ENCODE assay signal across 1 cellular context in genomic region chr10:87845624-87846377, GRCh38.
A peak's percentile ranks its signal among the peaks of the same experiment; 100 is the strongest.
TF ChIP-seq lines count a peak whose summit lies in the region.

No MANE protein-coding gene starts in this region.

TF ChIP-seq in HEK293, 187 proteins besides CTCF, POLR2A, EP300 and RAD21 (continued from another document):
- peak; percentile 100 for TF ChIP-seq TSHZ1 (tag by site-specific recombination; IDR thresholded peaks at IDR 0.05; ENCODE audit: borderline replicate concordance)
- TF ChIP-seq ZNF501 (tag by site-specific recombination; IDR thresholded peaks at IDR 0.05): peak; percentile 99
- peak; percentile 76 for TF ChIP-seq ZFP69B (tag by site-specific recombination; IDR thresholded peaks at IDR 0.05)
- TF ChIP-seq ZBTB49 (tag by site-specific recombination; IDR thresholded peaks at IDR 0.05; ENCODE audit: low read depth): no peak
- peak; percentile 43; the same call in 1 of the 2 replicates for TF ChIP-seq ZNF623 (tag by site-specific recombination; IDR thresholded peaks at IDR 0.05)
- no peak for TF ChIP-seq ZNF169 (tag by site-specific recombination; IDR thresholded peaks at IDR 0.05)
- TF ChIP-seq ZSCAN4 (tag by site-specific recombination; IDR thresholded peaks at IDR 0.05): peak; percentile 73
- TF ChIP-seq ZFP3 (tag by site-specific recombination; IDR thresholded peaks at IDR 0.05; ENCODE audit: low read depth): no peak
- no peak for TF ChIP-seq AEBP2 (tag by site-specific recombination; IDR thresholded peaks at IDR 0.05; ENCODE audit: borderline replicate concordance)
- peak; percentile 81; the same call in 1 of the 2 replicates for TF ChIP-seq KLF7 (tag by site-specific recombination; IDR thresholded peaks at IDR 0.05; ENCODE audit: borderline replicate concordance)
- TF ChIP-seq ZNF514 (tag by site-specific recombination; IDR thresholded peaks at IDR 0.05): no peak
- TF ChIP-seq ZNF2 (tag by site-specific recombination; IDR thresholded peaks at IDR 0.05): 0 out of 2 replicates have a peak, but pooled peaks have one; percentile 79
- no peak for TF ChIP-seq ZFP41 (tag by site-specific recombination; IDR thresholded peaks at IDR 0.05; ENCODE audit: borderline replicate concordance)
- TF ChIP-seq ZNF423 (tag by site-specific recombination; IDR thresholded peaks at IDR 0.05): no peak
- TF ChIP-seq ZNF529 (tag by site-specific recombination; IDR thresholded peaks at IDR 0.05; ENCODE audit: insufficient replicate concordance): no peak
- no peak for TF ChIP-seq ZNF211 (tag by site-specific recombination; IDR thresholded peaks at IDR 0.05; ENCODE audit: low read depth)
- peak; percentile 75 for TF ChIP-seq ZNF146 (tag by site-specific recombination; IDR thresholded peaks at IDR 0.05)
- TF ChIP-seq OVOL3 (tag by site-specific recombination; IDR thresholded peaks at IDR 0.05): peak; percentile 95
- no peak for TF ChIP-seq ELK4 (IDR thresholded peaks at IDR 0.05; ENCODE audit: borderline replicate concordance, low read depth, low read length)
- TF ChIP-seq SCRT1 (tag by site-specific recombination; IDR thresholded peaks at IDR 0.05; ENCODE audit: borderline replicate concordance): peak; percentile 27; the same call in 1 of the 2 replicates
- peak; percentile 99 for TF ChIP-seq KLF17 (tag by site-specific recombination; IDR thresholded peaks at IDR 0.05)
- TF ChIP-seq YY1 (tag by site-specific recombination; IDR thresholded peaks at IDR 0.05): no peak
- TF ChIP-seq SALL2 (tag by site-specific recombination; IDR thresholded peaks at IDR 0.05; ENCODE audit: borderline replicate concordance): no peak
- TF ChIP-seq ZNF37A (tag by site-specific recombination; IDR thresholded peaks at IDR 0.05): no peak
- no peak; the same call in 1 of the 2 replicates for TF ChIP-seq REPIN1 (tag by site-specific recombination; IDR thresholded peaks at IDR 0.05; ENCODE audit: low read depth)
- TF ChIP-seq OSR2 (tag by site-specific recombination; IDR thresholded peaks at IDR 0.05): peak; percentile 97
- TF ChIP-seq ZNF354C (tag by site-specific recombination; IDR thresholded peaks at IDR 0.05; ENCODE audit: borderline replicate concordance, low read depth): no peak
- no peak for TF ChIP-seq BCL6B (tag by site-specific recombination; IDR thresholded peaks at IDR 0.05)
- no peak for TF ChIP-seq ZNF626 (tag by site-specific recombination; IDR thresholded peaks at IDR 0.05)
- no peak for TF ChIP-seq EGR2 (tag by site-specific recombination; IDR thresholded peaks at IDR 0.05; ENCODE audit: low read depth)
- TF ChIP-seq ZBTB17 (tag by site-specific recombination; IDR thresholded peaks at IDR 0.05): peak; percentile 89
- peak; percentile 97 for TF ChIP-seq GLI2 (tag by site-specific recombination; IDR thresholded peaks at IDR 0.05; ENCODE audit: borderline replicate concordance, low read depth)
- peak; percentile 100 for TF ChIP-seq INSM2 (tag by site-specific recombination; IDR thresholded peaks at IDR 0.05)
- TF ChIP-seq GLIS1 (tag by site-specific recombination; IDR thresholded peaks at IDR 0.05): peak; percentile 89
- no peak for TF ChIP-seq ZNF707 (tag by site-specific recombination; IDR thresholded peaks at IDR 0.05)
- peak; percentile 90 for TF ChIP-seq ZNF600 (tag by site-specific recombination; IDR thresholded peaks at IDR 0.05)
